1 cellular context compared by ENCODE assay signal in genomic region chr2:46315103-46315890, GRCh38.
TF ChIP-seq lines count a peak whose summit lies in the region.

No MANE protein-coding gene starts in this region.

TF ChIP-seq in HepG2, 621 proteins besides CTCF, POLR2A, EP300 and RAD21 (continued from another document and continues in another):
- peak; percentile 86 for TF ChIP-seq THAP9 (CRISPR knock-in tag; IDR thresholded peaks at IDR 0.05; ENCODE audit: borderline replicate concordance)
- TF ChIP-seq ZNF235 (CRISPR knock-in tag; IDR thresholded peaks at IDR 0.05; ENCODE audit: borderline replicate concordance), result no peak; the same call in 1 of the 2 replicates
- TF ChIP-seq TEAD2 (CRISPR knock-in tag; IDR thresholded peaks at IDR 0.05), result no peak
- TF ChIP-seq HIC2 (CRISPR knock-in tag; IDR thresholded peaks at IDR 0.05; ENCODE audit: low read depth), result peak; percentile 93
- peak; percentile 86 for TF ChIP-seq ZNF256 (CRISPR knock-in tag; conservative IDR thresholded peaks at IDR 0.05)
- TF ChIP-seq SIX4 (CRISPR knock-in tag; IDR thresholded peaks at IDR 0.05), result peak; percentile 55
- 0 out of 2 replicates have a peak, but pooled peaks have one; percentile 59 for TF ChIP-seq KDM2A (CRISPR knock-in tag; IDR thresholded peaks at IDR 0.05; ENCODE audit: borderline replicate concordance, low read depth)
- peak; percentile 97 for TF ChIP-seq ZNF264 (CRISPR knock-in tag; IDR thresholded peaks at IDR 0.05)
- no peak for TF ChIP-seq CHCHD3 (CRISPR knock-in tag; IDR thresholded peaks at IDR 0.05)
- no peak; the same call in 1 of the 2 replicates for TF ChIP-seq ZNF460 (CRISPR knock-in tag; IDR thresholded peaks at IDR 0.05; ENCODE audit: borderline replicate concordance)
- TF ChIP-seq FOXK2 (IDR thresholded peaks at IDR 0.05), result no peak
- peak; percentile 99 for TF ChIP-seq GATAD2A (CRISPR knock-in tag; IDR thresholded peaks at IDR 0.05)
- 0 out of 2 replicates have a peak, but pooled peaks have one; percentile 79 for TF ChIP-seq ZNF713 (CRISPR knock-in tag; IDR thresholded peaks at IDR 0.05)
- no peak for TF ChIP-seq ZNF446 (CRISPR knock-in tag; IDR thresholded peaks at IDR 0.05)
- peak; percentile 93 for TF ChIP-seq MXD4 (CRISPR knock-in tag; IDR thresholded peaks at IDR 0.05)
- TF ChIP-seq TCF7L2 (IDR thresholded peaks at IDR 0.05; ENCODE audit: low read depth, low read length), result no peak
- peak; percentile 9; the same call in 1 of the 2 replicates for TF ChIP-seq LCORL (IDR thresholded peaks at IDR 0.05)
- TF ChIP-seq LCORL (CRISPR knock-in tag; IDR thresholded peaks at IDR 0.05), result peak; percentile 99
- TF ChIP-seq HOXA5 (CRISPR knock-in tag; IDR thresholded peaks at IDR 0.05), result peak; percentile 92
- TF ChIP-seq ZNF607 (CRISPR knock-in tag; IDR thresholded peaks at IDR 0.05; ENCODE audit: borderline replicate concordance), result no peak; the same call in 1 of the 2 replicates
- peak; percentile 90 for TF ChIP-seq UBTF (CRISPR knock-in tag; IDR thresholded peaks at IDR 0.05)
- TF ChIP-seq ZNF281 (CRISPR knock-in tag; IDR thresholded peaks at IDR 0.05; ENCODE audit: borderline replicate concordance), result peak; percentile 79; the same call in 1 of the 2 replicates
- TF ChIP-seq ZNF124 (CRISPR knock-in tag; IDR thresholded peaks at IDR 0.05), result peak; percentile 97
- peak; percentile 88 for TF ChIP-seq ARNTL (CRISPR knock-in tag; IDR thresholded peaks at IDR 0.05)
- TF ChIP-seq SOX5 (CRISPR knock-in tag; IDR thresholded peaks at IDR 0.05; ENCODE audit: borderline replicate concordance), result peak; percentile 87
- TF ChIP-seq ZNF761 (CRISPR knock-in tag; conservative IDR thresholded peaks at IDR 0.05), result peak; percentile 86; the same call in 1 of the 2 replicates
- no peak for TF ChIP-seq ZBTB40 (IDR thresholded peaks at IDR 0.05)
- peak; percentile 47; the same call in 1 of the 2 replicates for TF ChIP-seq ZBTB40 (CRISPR knock-in tag; IDR thresholded peaks at IDR 0.05)
- TF ChIP-seq RXRA (CRISPR knock-in tag; IDR thresholded peaks at IDR 0.05), result peak; percentile 98
- TF ChIP-seq CEBPG (CRISPR knock-in tag; IDR thresholded peaks at IDR 0.05), result peak; percentile 98
- peak; percentile 93 for TF ChIP-seq ZFX (CRISPR knock-in tag; IDR thresholded peaks at IDR 0.05; ENCODE audit: low read depth)
- TF ChIP-seq ZNF674 (CRISPR knock-in tag; IDR thresholded peaks at IDR 0.05; ENCODE audit: low read depth), result no peak
- TF ChIP-seq TRIM22 (IDR thresholded peaks at IDR 0.05), result no peak
- 0 out of 2 replicates have a peak, but pooled peaks have one; percentile 58 for TF ChIP-seq THAP7 (CRISPR knock-in tag; IDR thresholded peaks at IDR 0.05)
- TF ChIP-seq KLF9 (CRISPR knock-in tag; IDR thresholded peaks at IDR 0.05; ENCODE audit: low read depth), result peak; percentile 62; the same call in 1 of the 2 replicates
- peak; percentile 94; the same call in 1 of the 2 replicates for TF ChIP-seq SP140L (CRISPR knock-in tag; IDR thresholded peaks at IDR 0.05; ENCODE audit: borderline replicate concordance)
- peak; percentile 48; the same call in 1 of the 2 replicates for TF ChIP-seq ARID2 (CRISPR knock-in tag; IDR thresholded peaks at IDR 0.05; ENCODE audit: borderline replicate concordance)
- TF ChIP-seq MAF1 (CRISPR knock-in tag; IDR thresholded peaks at IDR 0.05; ENCODE audit: borderline replicate concordance), result no peak
- TF ChIP-seq MEIS2 (CRISPR knock-in tag; IDR thresholded peaks at IDR 0.05), result peak; percentile 74; the same call in 1 of the 2 replicates
- no peak for TF ChIP-seq CENPT (CRISPR knock-in tag; IDR thresholded peaks at IDR 0.05; ENCODE audit: low read depth)
